In genomic region chr20:35697696-35698297, GRCh38 we compare ENCODE assay signal across 8 cellular contexts. TPM values are rescaled to one million over a fixed set of nuclear protein-coding genes. Genes with fewer than 3 reads are reported as not detected.
DNase-seq lines count a peak whose midpoint lies in the region; ATAC-seq and TF ChIP-seq lines count a peak whose summit lies in the region.

No MANE protein-coding gene starts in this region.

- TF ChIP-seq POLR2A in lower leg skin (IDR thresholded peaks at IDR 0.05) (no peak), tibial nerve (IDR thresholded peaks at IDR 0.05) (no peak)

- no peaks in the 10 kb centered on the region for H3K27me3 Mint-ChIP-seq in activated naive CD4-positive, alpha-beta T cell treated with anti-CD3 and anti-CD28 coated beads, Interleukin-2, amount 50 U/mL, for 24 hours
- H3K27me3 Mint-ChIP-seq in activated naive CD8-positive, alpha-beta T cell treated with anti-CD3 and anti-CD28 coated beads, Interleukin-2, amount 10 ng/mL, durations not matched to agents 7 days and 5 days: no peaks in the 10 kb centered on the region

- H3K4me3 ChIP-seq in lower leg skin (ENCODE audit: low read depth, poor library complexity, severe bottlenecking) (no peak overlapping the region), tibial nerve (peak overlapping the region in 3 of 4 donors; percentile 83 to 91 (median 90))

- peaks cover 0 to 42% (median 17%) of the 10 kb centered on the region in 4 donors for H3K4me1 ChIP-seq in tibial nerve

- no peaks in the 10 kb centered on the region for H3K27me3 ChIP-seq in tibial nerve

- H3K4me1 Mint-ChIP-seq in activated naive CD4-positive, alpha-beta T cell treated with anti-CD3 and anti-CD28 coated beads, Interleukin-2, amount 50 U/mL, for 24 hours: peaks cover 44% of the 10 kb centered on the region
- peaks cover 24% of the 10 kb centered on the region for H3K4me1 Mint-ChIP-seq in activated naive CD8-positive, alpha-beta T cell treated with anti-CD3 and anti-CD28 coated beads, Interleukin-2, amount 10 ng/mL, durations not matched to agents 7 days and 5 days

- peaks cover 0 to 54% (median 0%) of the 10 kb centered on the region in 3 donors for H3K36me3 ChIP-seq in tibial nerve

- DNase-seq in activated naive CD4-positive, alpha-beta T cell treated with Interleukin-2 at 50 U/mL for 16 hours: no peak
- DNase-seq in activated naive CD8-positive, alpha-beta T cell treated with anti-CD3 and anti-CD28 coated beads, Interleukin-2, amount 10 ng/mL, durations not matched to agents 7 days and 5 days: no peak
- DNase-seq in lower leg skin (ENCODE audit: low spot score in 2 of 2): peak; percentile 7 to 54
- DNase-seq in tibial nerve (ENCODE audit: low spot score in 2 of 2): no peak
- no peak for DNase-seq in amygdala (lab: John Stamatoyannopoulos, UW)
- DNase-seq in Kasumi-1 (lab: John Stamatoyannopoulos, UW): no peak

- whole genome bisulfite sequencing in lower leg skin, 2 donors: 70 to 76% methylated on average over 9 of the region's 9 CpGs
- WGBS in tibial nerve, 2 donors: 67 to 69% methylated on average over 9 of the region's 9 CpGs

- H3K4me3 Mint-ChIP-seq in activated naive CD4-positive, alpha-beta T cell treated with anti-CD3 and anti-CD28 coated beads, Interleukin-2, amount 50 U/mL, for 24 hours: peak overlapping the region; percentile 97
- peak overlapping the region; percentile 93 for H3K4me3 Mint-ChIP-seq in activated naive CD8-positive, alpha-beta T cell treated with anti-CD3 and anti-CD28 coated beads, Interleukin-2, amount 10 ng/mL, durations not matched to agents 7 days and 5 days

- ATAC-seq in activated naive CD8-positive, alpha-beta T cell treated with anti-CD3 and anti-CD28 coated beads, Interleukin-2, amount 10 ng/mL, durations not matched to agents 7 days and 5 days (ENCODE audit: low read depth): no peak
- ATAC-seq in HG03378 (IDR thresholded peaks at IDR 0.05; ENCODE audit: unreplicated experiment): no peak

- no peak for TF ChIP-seq CTCF in lower leg skin (IDR thresholded peaks at IDR 0.05)
- no peak for TF ChIP-seq CTCF in tibial nerve (IDR thresholded peaks at IDR 0.05)

- POLR2A ChIA-PET in activated naive CD8-positive, alpha-beta T cell treated with anti-CD3 and anti-CD28 coated beads, Interleukin-2, amount 10 ng/mL, durations not matched to agents 7 days and 5 days (lab: Charles Lee): interaction anchor here (0.7 kb wide), 1 partner anchor 255 kb away, joined by 4 read pairs; no protein-coding TSS in a partner anchor

- TF ChIP-seq EP300 in tibial nerve (IDR thresholded peaks at IDR 0.05): no peak

- peak overlapping the region; percentile 96 for H3K27ac Mint-ChIP-seq in activated naive CD4-positive, alpha-beta T cell treated with anti-CD3 and anti-CD28 coated beads, Interleukin-2, amount 50 U/mL, for 24 hours
- H3K27ac Mint-ChIP-seq in activated naive CD8-positive, alpha-beta T cell treated with anti-CD3 and anti-CD28 coated beads, Interleukin-2, amount 10 ng/mL, durations not matched to agents 7 days and 5 days: peak overlapping the region; percentile 11

- peaks cover 9% of the 10 kb centered on the region for H3K36me3 Mint-ChIP-seq in activated naive CD4-positive, alpha-beta T cell treated with anti-CD3 and anti-CD28 coated beads, Interleukin-2, amount 50 U/mL, for 24 hours
- peaks cover 14% of the 10 kb centered on the region for H3K36me3 Mint-ChIP-seq in activated naive CD8-positive, alpha-beta T cell treated with anti-CD3 and anti-CD28 coated beads, Interleukin-2, amount 10 ng/mL, durations not matched to agents 7 days and 5 days

- peak overlapping the region in 1 of 4 donors; percentile 96 for H3K27ac ChIP-seq in tibial nerve

- H3K9me3 Mint-ChIP-seq in activated naive CD4-positive, alpha-beta T cell treated with anti-CD3 and anti-CD28 coated beads, Interleukin-2, amount 50 U/mL, for 24 hours: no peaks in the 10 kb centered on the region
- no peaks in the 10 kb centered on the region for H3K9me3 Mint-ChIP-seq in activated naive CD8-positive, alpha-beta T cell treated with anti-CD3 and anti-CD28 coated beads, Interleukin-2, amount 10 ng/mL, durations not matched to agents 7 days and 5 days

- intact Hi-C loops in lower leg skin (cut with DNase I; ENCODE audit: low total_unique reads): no loop called here

- no peaks in the 10 kb centered on the region for H3K9me3 ChIP-seq in tibial nerve

RNA-seq across cellular contexts. Expression of gene NFS1, which starts 1.4 kb away (rescaled TPM):
- 10 to 100 TPM; 33.1 to 33.8 TPM for total RNA-seq in activated naive CD8-positive, alpha-beta T cell treated with anti-CD3 and anti-CD28 coated beads, Interleukin-2, amount 10 ng/mL, durations not matched to agents 7 days and 5 days
- total RNA-seq in lower leg skin: 10 to 100 TPM; 39.6 to 48.4 (median 44.0) TPM
- 10 to 100 TPM; 17.7 to 64.1 (median 34.5) TPM for total RNA-seq in tibial nerve

RNA-seq across cellular contexts. Expression of gene ROMO1, which starts 1.4 kb away (rescaled TPM):
- 100 to 1,000 TPM in 1 of 2 experiments, 10 to 100 TPM in 1; 96.9 to 112 TPM for total RNA-seq in activated naive CD8-positive, alpha-beta T cell treated with anti-CD3 and anti-CD28 coated beads, Interleukin-2, amount 10 ng/mL, durations not matched to agents 7 days and 5 days
- 100 to 1,000 TPM in 3 of 4 donors, 10 to 100 TPM in 1; 57.4 to 242 (median 150) TPM for total RNA-seq in lower leg skin
- total RNA-seq in tibial nerve: 100 to 1,000 TPM; 237 to 447 (median 320) TPM

RNA-seq across cellular contexts. Expression of gene CPNE1, which starts 33.1 kb away (rescaled TPM):
- total RNA-seq in activated naive CD8-positive, alpha-beta T cell treated with anti-CD3 and anti-CD28 coated beads, Interleukin-2, amount 10 ng/mL, durations not matched to agents 7 days and 5 days: 100 to 1,000 TPM; 296 to 327 TPM
- 100 to 1,000 TPM in 2 of 4 donors, 10 to 100 TPM in 2; 51.8 to 172 (median 122) TPM for total RNA-seq in lower leg skin
- 100 to 1,000 TPM; 116 to 151 (median 144) TPM for total RNA-seq in tibial nerve

RNA-seq across cellular contexts. Expression of gene RBM12, which starts 33.1 kb away (rescaled TPM):
- total RNA-seq in activated naive CD8-positive, alpha-beta T cell treated with anti-CD3 and anti-CD28 coated beads, Interleukin-2, amount 10 ng/mL, durations not matched to agents 7 days and 5 days: 100 to 1,000 TPM; 116 to 120 TPM
- total RNA-seq in lower leg skin (10 to 100 TPM; 13.5 to 27.8 (median 21.4) TPM), tibial nerve (10 to 100 TPM; 24.9 to 35.0 (median 30.8) TPM)

RNA-seq across cellular contexts. Expression of gene RBM39, which starts 44.3 kb away (rescaled TPM):
- 100 to 1,000 TPM; 478 to 499 TPM for total RNA-seq in activated naive CD8-positive, alpha-beta T cell treated with anti-CD3 and anti-CD28 coated beads, Interleukin-2, amount 10 ng/mL, durations not matched to agents 7 days and 5 days
- total RNA-seq in lower leg skin: 100 to 1,000 TPM; 165 to 303 (median 188) TPM
- 100 to 1,000 TPM; 410 to 504 (median 446) TPM for total RNA-seq in tibial nerve

Comparison
In these comparisons a context has a peak if more than half of its experiments do, and no peak if none do; other contexts are left out.
1. DNase-seq: peak in lower leg skin (2 of 2); none in activated naive CD4-positive, alpha-beta T cell treated with Interleukin-2 at 50 U/mL for 16 hours (single experiment), activated naive CD8-positive, alpha-beta T cell treated with anti-CD3 and anti-CD28 coated beads, Interleukin-2, amount 10 ng/mL, durations not matched to agents 7 days and 5 days (single experiment), tibial nerve (0 of 2), amygdala (0 of 56) and Kasumi-1 (0 of 2).